6 cellular contexts compared by ENCODE assay signal in the genomic region with DNA sequence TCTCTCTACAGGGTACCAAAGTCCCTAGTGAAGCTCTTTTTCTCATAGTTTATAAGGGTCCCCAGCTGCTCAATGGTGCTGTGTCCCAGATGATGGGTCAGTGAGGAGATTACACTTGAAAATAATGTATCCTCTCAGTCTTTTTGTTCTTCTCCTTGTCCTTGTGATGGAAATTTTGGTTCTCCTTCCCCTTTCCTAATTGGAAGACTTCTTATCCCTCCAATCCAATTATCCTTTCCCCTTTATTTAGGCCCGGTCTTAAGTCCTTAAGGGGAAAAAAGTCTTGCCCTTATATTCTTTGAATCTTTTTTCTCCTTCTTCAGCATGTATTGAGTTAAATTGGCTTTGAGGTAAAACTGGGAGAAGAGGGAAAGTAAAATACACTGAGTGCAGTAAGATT.
"Had no signal": no experiment of that assay in that cellular context is flagged by ENCODE, and none has a peak within 500 bp of the region (broad histone marks: within the 10 kb centered on the region; RNA-seq: fewer than 3 reads in every experiment).

No MANE protein-coding gene starts in this region.

- DNase-seq: GOT3, H7, HCEC 1CT, IMR-90, KG1 had no signal

- ATAC-seq: K562 had no signal

- H3K4me3 ChIP-seq: K562 had no signal
